In the genomic region with DNA sequence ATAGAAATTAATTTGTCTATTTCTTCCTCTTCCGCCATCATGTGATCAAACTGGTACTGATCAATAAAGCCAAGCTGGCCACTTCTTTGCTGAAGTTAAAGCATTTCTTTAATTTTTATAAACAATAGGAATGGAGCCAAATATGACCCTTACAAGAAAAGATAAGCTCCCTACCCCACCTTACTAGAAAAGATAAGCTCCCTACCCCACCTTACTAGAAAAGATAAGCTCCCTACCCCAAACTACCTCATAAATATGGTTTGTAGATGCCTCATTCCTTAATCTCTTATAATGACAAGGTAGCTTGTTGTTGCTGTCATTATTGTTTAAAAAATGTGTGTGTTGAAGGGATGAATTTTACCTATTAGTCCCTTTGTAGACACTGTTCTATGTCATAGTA, we compare ENCODE assay signal across 1 cellular context.
A peak's percentile ranks its signal among the peaks of the same experiment; 100 is the strongest.
TF ChIP-seq lines count a peak whose summit lies in the region.

No MANE protein-coding gene starts in this region.

TF ChIP-seq in K562, 482 proteins besides CTCF, POLR2A, EP300 and RAD21 (continued from another document and continues in another):
- TF ChIP-seq, protein P1, sequence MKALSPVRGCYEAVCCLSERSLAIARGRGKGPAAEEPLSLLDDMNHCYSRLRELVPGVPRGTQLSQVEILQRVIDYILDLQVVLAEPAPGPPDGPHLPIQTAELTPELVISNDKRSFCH (CRISPR knock-in tag; IDR thresholded peaks at IDR 0.05) = no peak
- TF ChIP-seq, protein P1 (tag; IDR thresholded peaks at IDR 0.05) = no peak
- TF ChIP-seq HDAC8 (tag; IDR thresholded peaks at IDR 0.05) (no peak), SMARCA4 (IDR thresholded peaks at IDR 0.05) (peak; percentile 89), RUNX1 (IDR thresholded peaks at IDR 0.05; ENCODE audit: low read depth) (no peak), ARID1B (IDR thresholded peaks at IDR 0.05) (peak; percentile 93), BRCA1 (IDR thresholded peaks at IDR 0.05) (no peak), BRCA1 (CRISPR knock-in tag; IDR thresholded peaks at IDR 0.05) (no peak), PRMT5 (CRISPR knock-in tag; IDR thresholded peaks at IDR 0.05) (no peak), SAP30 (IDR thresholded peaks at IDR 0.05; ENCODE audit: borderline replicate concordance, insufficient read depth, low read depth, low read length, poor library complexity, severe bottlenecking) (no peak), RBM39 (optimal IDR thresholded peaks at IDR 0.05; ENCODE audit: low read depth, low read length) (no peak), ZNF12 (CRISPR knock-in tag; IDR thresholded peaks at IDR 0.05) (no peak), CTBP1 (IDR thresholded peaks at IDR 0.05; ENCODE audit: borderline replicate concordance) (peak; percentile 31; the same call in 1 of the 2 replicates), STAT5A (IDR thresholded peaks at IDR 0.05; ENCODE audit: borderline replicate concordance, low read length) (peak; percentile 61; the same call in 1 of the 2 replicates), TFAM (CRISPR knock-in tag; conservative IDR thresholded peaks at IDR 0.05) (no peak), KDM1A (IDR thresholded peaks at IDR 0.05) (0 out of 4 replicates have a peak, but pooled peaks of 1 of the 2 experiments have one; percentile 49), HNRNPUL1 (IDR thresholded peaks at IDR 0.05; ENCODE audit: low read length) (no peak), SMAD1 (IDR thresholded peaks at IDR 0.05; ENCODE audit: low read depth, low read length, partially characterized antibody) (no peak), ZNF311 (CRISPR knock-in tag; IDR thresholded peaks at IDR 0.05) (no peak), ZNF124 (CRISPR knock-in tag; IDR thresholded peaks at IDR 0.05) (no peak), NFXL1 (CRISPR knock-in tag; IDR thresholded peaks at IDR 0.05) (no peak), ELF4 (CRISPR knock-in tag; IDR thresholded peaks at IDR 0.05) (no peak), HEY1 (CRISPR knock-in tag; IDR thresholded peaks at IDR 0.05; ENCODE audit: borderline replicate concordance) (no peak), NR2F6 (CRISPR knock-in tag; IDR thresholded peaks at IDR 0.05) (no peak), YBX1 (IDR thresholded peaks at IDR 0.05) (no peak), SRSF1 (IDR thresholded peaks at IDR 0.05; ENCODE audit: low read depth, low read length) (no peak), FOXJ3 (CRISPR knock-in tag; IDR thresholded peaks at IDR 0.05) (no peak), ADNP (tag; IDR thresholded peaks at IDR 0.05) (0 out of 2 replicates have a peak, but pooled peaks have one; percentile 45), NONO (IDR thresholded peaks at IDR 0.05; ENCODE audit: low read depth in 2 of 2, low read length in 1 of 2) (no peak), MYBL2 (IDR thresholded peaks at IDR 0.05; ENCODE audit: low read depth) (no peak), MYBL2 (CRISPR knock-in tag; IDR thresholded peaks at IDR 0.05; ENCODE audit: borderline replicate concordance) (no peak), TEAD4 (IDR thresholded peaks at IDR 0.05; ENCODE audit: low read length) (peak; percentile 92), TEAD4 (CRISPR knock-in tag; IDR thresholded peaks at IDR 0.05; ENCODE audit: borderline replicate concordance) (no peak), MTA1 (IDR thresholded peaks at IDR 0.05; ENCODE audit: borderline replicate concordance) (no peak), JUND (IDR thresholded peaks at IDR 0.05; ENCODE audit: borderline replicate concordance, low read depth, low read length) (no peak), JUND (tag; IDR thresholded peaks at IDR 0.05; ENCODE audit: borderline replicate concordance, low read depth, low read length) (0 out of 3 replicates have a peak, but pooled peaks have one; percentile 14), PHB2 (IDR thresholded peaks at IDR 0.05; ENCODE audit: low read depth) (peak; percentile 56; the same call in 1 of the 2 replicates)
- TF ChIP-seq, protein P2, sequence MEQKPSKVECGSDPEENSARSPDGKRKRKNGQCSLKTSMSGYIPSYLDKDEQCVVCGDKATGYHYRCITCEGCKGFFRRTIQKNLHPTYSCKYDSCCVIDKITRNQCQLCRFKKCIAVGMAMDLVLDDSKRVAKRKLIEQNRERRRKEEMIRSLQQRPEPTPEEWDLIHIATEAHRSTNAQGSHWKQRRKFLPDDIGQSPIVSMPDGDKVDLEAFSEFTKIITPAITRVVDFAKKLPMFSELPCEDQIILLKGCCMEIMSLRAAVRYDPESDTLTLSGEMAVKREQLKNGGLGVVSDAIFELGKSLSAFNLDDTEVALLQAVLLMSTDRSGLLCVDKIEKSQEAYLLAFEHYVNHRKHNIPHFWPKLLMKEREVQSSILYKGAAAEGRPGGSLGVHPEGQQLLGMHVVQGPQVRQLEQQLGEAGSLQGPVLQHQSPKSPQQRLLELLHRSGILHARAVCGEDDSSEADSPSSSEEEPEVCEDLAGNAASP (IDR thresholded peaks at IDR 0.05) = no peak
- TF ChIP-seq, protein P3, sequence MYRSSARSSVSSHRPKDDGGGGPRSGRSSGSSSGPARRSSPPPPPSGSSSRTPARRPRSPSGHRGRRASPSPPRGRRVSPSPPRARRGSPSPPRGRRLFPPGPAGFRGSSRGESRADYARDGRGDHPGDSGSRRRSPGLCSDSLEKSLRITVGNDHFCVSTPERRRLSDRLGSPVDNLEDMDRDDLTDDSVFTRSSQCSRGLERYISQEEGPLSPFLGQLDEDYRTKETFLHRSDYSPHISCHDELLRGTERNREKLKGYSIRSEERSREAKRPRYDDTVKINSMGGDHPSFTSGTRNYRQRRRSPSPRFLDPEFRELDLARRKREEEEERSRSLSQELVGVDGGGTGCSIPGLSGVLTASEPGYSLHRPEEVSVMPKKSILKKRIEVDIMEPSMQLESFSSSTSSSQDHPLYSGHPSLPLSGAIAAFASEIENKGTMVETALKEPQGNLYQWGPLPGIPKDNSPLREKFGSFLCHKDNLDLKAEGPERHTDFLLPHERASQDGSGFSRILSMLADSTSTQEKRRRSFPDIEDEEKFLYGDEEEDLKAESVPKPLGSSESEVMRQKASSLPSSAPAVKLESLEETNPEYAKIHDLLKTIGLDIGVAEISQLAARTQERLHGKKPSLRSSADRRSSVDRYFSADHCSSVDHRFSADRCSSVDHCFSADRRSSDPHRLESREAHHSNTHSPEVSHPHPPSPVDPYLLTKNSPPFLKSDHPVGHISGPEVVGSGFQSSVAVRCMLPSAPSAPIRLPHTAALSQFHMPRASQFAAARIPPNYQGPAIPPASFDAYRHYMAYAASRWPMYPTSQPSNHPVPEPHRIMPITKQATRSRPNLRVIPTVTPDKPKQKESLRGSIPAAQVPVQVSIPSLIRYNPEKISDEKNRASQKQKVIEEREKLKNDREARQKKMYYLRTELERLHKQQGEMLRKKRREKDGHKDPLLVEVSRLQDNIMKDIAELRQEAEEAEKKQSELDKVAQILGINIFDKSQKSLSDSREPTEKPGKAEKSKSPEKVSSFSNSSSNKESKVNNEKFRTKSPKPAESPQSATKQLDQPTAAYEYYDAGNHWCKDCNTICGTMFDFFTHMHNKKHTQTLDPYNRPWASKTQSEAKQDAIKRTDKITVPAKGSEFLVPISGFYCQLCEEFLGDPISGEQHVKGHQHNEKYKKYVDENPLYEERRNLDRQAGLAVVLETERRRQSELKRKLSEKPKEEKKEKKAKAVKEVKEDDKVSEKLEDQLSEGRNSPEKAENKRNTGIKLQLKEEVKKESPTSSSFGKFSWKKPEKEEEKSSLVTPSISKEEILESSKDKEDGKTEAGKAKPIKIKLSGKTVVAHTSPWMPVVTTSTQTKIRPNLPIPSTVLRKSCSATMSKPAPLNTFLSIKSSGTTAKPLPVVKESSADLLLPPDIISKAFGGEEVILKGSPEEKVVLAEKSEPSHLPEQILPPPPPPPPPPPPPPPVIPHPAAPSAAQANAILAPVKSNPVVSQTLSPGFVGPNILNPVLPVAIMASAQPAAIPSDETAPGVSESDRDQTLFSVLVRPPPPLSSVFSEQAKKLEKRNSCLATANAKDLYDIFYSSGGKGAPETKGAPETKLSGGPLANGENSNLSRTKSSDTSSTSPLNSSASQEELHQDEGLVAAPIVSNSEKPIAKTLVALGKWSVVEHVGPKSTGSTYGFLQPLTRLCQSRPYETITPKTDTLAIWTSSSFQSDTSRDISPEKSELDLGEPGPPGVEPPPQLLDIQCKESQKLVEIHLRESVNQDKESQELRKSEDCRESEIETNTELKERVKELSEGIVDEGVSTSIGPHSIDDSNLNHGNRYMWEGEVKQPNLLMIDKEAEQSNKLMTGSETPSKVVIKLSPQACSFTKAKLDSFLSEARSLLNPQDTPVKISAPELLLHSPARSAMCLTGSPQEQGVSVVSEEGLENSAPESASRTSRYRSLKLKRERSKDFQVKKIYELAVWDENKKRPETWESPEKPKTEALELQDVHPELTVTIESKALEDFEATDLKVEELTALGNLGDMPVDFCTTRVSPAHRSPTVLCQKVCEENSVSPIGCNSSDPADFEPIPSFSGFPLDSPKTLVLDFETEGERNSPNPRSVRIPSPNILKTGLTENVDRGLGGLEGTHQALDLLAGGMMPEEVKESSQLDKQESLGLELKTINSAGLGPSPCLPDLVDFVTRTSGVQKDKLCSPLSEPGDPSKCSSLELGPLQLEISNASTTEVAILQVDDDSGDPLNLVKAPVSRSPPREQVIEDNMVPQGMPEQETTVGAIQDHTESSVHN (IDR thresholded peaks at IDR 0.05; ENCODE audit: borderline replicate concordance in 1 of 2, low read depth in 1 of 2) = no peak
- TF ChIP-seq, protein P4, sequence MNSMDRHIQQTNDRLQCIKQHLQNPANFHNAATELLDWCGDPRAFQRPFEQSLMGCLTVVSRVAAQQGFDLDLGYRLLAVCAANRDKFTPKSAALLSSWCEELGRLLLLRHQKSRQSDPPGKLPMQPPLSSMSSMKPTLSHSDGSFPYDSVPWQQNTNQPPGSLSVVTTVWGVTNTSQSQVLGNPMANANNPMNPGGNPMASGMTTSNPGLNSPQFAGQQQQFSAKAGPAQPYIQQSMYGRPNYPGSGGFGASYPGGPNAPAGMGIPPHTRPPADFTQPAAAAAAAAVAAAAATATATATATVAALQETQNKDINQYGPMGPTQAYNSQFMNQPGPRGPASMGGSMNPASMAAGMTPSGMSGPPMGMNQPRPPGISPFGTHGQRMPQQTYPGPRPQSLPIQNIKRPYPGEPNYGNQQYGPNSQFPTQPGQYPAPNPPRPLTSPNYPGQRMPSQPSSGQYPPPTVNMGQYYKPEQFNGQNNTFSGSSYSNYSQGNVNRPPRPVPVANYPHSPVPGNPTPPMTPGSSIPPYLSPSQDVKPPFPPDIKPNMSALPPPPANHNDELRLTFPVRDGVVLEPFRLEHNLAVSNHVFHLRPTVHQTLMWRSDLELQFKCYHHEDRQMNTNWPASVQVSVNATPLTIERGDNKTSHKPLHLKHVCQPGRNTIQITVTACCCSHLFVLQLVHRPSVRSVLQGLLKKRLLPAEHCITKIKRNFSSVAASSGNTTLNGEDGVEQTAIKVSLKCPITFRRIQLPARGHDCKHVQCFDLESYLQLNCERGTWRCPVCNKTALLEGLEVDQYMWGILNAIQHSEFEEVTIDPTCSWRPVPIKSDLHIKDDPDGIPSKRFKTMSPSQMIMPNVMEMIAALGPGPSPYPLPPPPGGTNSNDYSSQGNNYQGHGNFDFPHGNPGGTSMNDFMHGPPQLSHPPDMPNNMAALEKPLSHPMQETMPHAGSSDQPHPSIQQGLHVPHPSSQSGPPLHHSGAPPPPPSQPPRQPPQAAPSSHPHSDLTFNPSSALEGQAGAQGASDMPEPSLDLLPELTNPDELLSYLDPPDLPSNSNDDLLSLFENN (IDR thresholded peaks at IDR 0.05; ENCODE audit: low read depth in 2 of 2, low read length in 2 of 2) = 0 out of 4 replicates have a peak, but pooled peaks of 1 of the 2 experiments have one; percentile 30
- TF ChIP-seq, protein P5, sequence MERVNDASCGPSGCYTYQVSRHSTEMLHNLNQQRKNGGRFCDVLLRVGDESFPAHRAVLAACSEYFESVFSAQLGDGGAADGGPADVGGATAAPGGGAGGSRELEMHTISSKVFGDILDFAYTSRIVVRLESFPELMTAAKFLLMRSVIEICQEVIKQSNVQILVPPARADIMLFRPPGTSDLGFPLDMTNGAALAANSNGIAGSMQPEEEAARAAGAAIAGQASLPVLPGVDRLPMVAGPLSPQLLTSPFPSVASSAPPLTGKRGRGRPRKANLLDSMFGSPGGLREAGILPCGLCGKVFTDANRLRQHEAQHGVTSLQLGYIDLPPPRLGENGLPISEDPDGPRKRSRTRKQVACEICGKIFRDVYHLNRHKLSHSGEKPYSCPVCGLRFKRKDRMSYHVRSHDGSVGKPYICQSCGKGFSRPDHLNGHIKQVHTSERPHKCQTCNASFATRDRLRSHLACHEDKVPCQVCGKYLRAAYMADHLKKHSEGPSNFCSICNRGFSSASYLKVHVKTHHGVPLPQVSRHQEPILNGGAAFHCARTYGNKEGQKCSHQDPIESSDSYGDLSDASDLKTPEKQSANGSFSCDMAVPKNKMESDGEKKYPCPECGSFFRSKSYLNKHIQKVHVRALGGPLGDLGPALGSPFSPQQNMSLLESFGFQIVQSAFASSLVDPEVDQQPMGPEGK (CRISPR knock-in tag; IDR thresholded peaks at IDR 0.05; ENCODE audit: borderline replicate concordance) = no peak
- TF ChIP-seq, protein P6, sequence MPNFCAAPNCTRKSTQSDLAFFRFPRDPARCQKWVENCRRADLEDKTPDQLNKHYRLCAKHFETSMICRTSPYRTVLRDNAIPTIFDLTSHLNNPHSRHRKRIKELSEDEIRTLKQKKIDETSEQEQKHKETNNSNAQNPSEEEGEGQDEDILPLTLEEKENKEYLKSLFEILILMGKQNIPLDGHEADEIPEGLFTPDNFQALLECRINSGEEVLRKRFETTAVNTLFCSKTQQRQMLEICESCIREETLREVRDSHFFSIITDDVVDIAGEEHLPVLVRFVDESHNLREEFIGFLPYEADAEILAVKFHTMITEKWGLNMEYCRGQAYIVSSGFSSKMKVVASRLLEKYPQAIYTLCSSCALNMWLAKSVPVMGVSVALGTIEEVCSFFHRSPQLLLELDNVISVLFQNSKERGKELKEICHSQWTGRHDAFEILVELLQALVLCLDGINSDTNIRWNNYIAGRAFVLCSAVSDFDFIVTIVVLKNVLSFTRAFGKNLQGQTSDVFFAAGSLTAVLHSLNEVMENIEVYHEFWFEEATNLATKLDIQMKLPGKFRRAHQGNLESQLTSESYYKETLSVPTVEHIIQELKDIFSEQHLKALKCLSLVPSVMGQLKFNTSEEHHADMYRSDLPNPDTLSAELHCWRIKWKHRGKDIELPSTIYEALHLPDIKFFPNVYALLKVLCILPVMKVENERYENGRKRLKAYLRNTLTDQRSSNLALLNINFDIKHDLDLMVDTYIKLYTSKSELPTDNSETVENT (CRISPR knock-in tag; IDR thresholded peaks at IDR 0.05) = no peak
- TF ChIP-seq, protein P7, sequence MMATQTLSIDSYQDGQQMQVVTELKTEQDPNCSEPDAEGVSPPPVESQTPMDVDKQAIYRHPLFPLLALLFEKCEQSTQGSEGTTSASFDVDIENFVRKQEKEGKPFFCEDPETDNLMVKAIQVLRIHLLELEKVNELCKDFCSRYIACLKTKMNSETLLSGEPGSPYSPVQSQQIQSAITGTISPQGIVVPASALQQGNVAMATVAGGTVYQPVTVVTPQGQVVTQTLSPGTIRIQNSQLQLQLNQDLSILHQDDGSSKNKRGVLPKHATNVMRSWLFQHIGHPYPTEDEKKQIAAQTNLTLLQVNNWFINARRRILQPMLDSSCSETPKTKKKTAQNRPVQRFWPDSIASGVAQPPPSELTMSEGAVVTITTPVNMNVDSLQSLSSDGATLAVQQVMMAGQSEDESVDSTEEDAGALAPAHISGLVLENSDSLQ (IDR thresholded peaks at IDR 0.05) = 0 out of 2 replicates have a peak, but pooled peaks have one; percentile 7
- TF ChIP-seq, protein P8, sequence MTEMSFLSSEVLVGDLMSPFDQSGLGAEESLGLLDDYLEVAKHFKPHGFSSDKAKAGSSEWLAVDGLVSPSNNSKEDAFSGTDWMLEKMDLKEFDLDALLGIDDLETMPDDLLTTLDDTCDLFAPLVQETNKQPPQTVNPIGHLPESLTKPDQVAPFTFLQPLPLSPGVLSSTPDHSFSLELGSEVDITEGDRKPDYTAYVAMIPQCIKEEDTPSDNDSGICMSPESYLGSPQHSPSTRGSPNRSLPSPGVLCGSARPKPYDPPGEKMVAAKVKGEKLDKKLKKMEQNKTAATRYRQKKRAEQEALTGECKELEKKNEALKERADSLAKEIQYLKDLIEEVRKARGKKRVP (CRISPR knock-in tag; IDR thresholded peaks at IDR 0.05) = no peak
